8 cellular contexts compared by ENCODE assay signal in genomic region chr13:74287672-74288169, GRCh38.
DNase-seq lines count a peak whose midpoint lies in the region; ATAC-seq and TF ChIP-seq lines count a peak whose summit lies in the region.

No MANE protein-coding gene starts in this region.

- H3K27me3 ChIP-seq in DND-41 (ENCODE audit: insufficient read depth, low read length, poor library complexity) (no peaks in the 10 kb centered on the region), duodenal mucosa (ENCODE audit: control insufficient read depth in 1 of 2, insufficient read depth in 2 of 2, low read length in 2 of 2) (no peaks in the 10 kb centered on the region), mesenchymal stem cell (ENCODE audit: control insufficient read depth in 1 of 2, insufficient read depth in 1 of 2, low read length in 2 of 2) (no peaks in the 10 kb centered on the region)

- H3K27ac ChIP-seq in DND-41 (ENCODE audit: low read length) (peak overlapping the region; percentile 15; the same call in 1 of the 2 replicates), duodenal mucosa (ENCODE audit: low read depth, low read length) (no peak overlapping the region), mesenchymal stem cell (ENCODE audit: low read length, poor library complexity, severe bottlenecking) (no peak overlapping the region)

- no peaks in the 10 kb centered on the region for H4K20me1 ChIP-seq in DND-41 (ENCODE audit: insufficient read depth, low read length)

- no peaks in the 10 kb centered on the region for H3K79me2 ChIP-seq in DND-41 (ENCODE audit: insufficient read depth, low read length)

- H3K4me3 ChIP-seq in DND-41 (ENCODE audit: low read depth in 1 of 2, low read length in 2 of 2) (peak overlapping the region in 1 of 2 experiments; percentile 57; a peak in 3 of 4 replicates), duodenal mucosa (ENCODE audit: low read depth in 1 of 2, low read length in 2 of 2) (peak overlapping the region; percentile 58 to 60), mesenchymal stem cell (ENCODE audit: insufficient read depth in 1 of 2, low read depth in 1 of 2, low read length in 2 of 2) (peak overlapping the region in 1 of 2 experiments; percentile 54)

- H3K79me1 ChIP-seq in mesenchymal stem cell (replicated peaks; ENCODE audit: low read length, poor library complexity, severe bottlenecking): no peaks in the 10 kb centered on the region

- CTCF ChIA-PET in activated CD4-positive, alpha-beta memory T cell treated with anti-CD3 and anti-CD28 coated beads, Interleukin-2, amount 10 ng/mL, durations not matched to agents 7 days and 5 days (lab: Charles Lee): interaction anchor here (0.7 to 5.2 kb wide), 26 partner anchors 20 to 932 kb away, joined by 3 to 76 read pairs (median 6); partner anchors contain the start of gene KLF12

- H3K18ac ChIP-seq in mesenchymal stem cell (ENCODE audit: low read depth in 1 of 2, low read length in 2 of 2): no peak overlapping the region

- TF ChIP-seq CTCF in DND-41 (IDR thresholded peaks at IDR 0.05; ENCODE audit: borderline replicate concordance, extremely low read depth, low read length, poor library complexity, severe bottlenecking): no peak

- no peak overlapping the region for H3K23ac ChIP-seq in mesenchymal stem cell (ENCODE audit: low read length in 2 of 2)

- no peak overlapping the region for H2AK5ac ChIP-seq in mesenchymal stem cell (ENCODE audit: low read length, severe bottlenecking)

- H3K4me1 ChIP-seq in DND-41 (ENCODE audit: insufficient read depth, low read length) (peaks cover 29% of the 10 kb centered on the region), duodenal mucosa (ENCODE audit: control insufficient read depth in 1 of 2, insufficient read depth in 2 of 2, low read length in 2 of 2) (peaks cover 21 to 25% of the 10 kb centered on the region in 2 donors), mesenchymal stem cell (ENCODE audit: control insufficient read depth, insufficient read depth, low read depth, low read length) (peaks cover 3% of the 10 kb centered on the region)

- H3K36me3 Mint-ChIP-seq in activated CD4-positive, alpha-beta memory T cell treated with anti-CD3 and anti-CD28 coated beads, Interleukin-2, amount 10 ng/mL, durations not matched to agents 7 days and 5 days (ENCODE audit: low read depth): no peaks in the 10 kb centered on the region

- H2BK15ac ChIP-seq in mesenchymal stem cell (ENCODE audit: low read depth, poor library complexity, severe bottlenecking): no peak overlapping the region

- POLR2A ChIA-PET in activated CD4-positive, alpha-beta memory T cell treated with anti-CD3 and anti-CD28 coated beads, Interleukin-2, amount 10 ng/mL, durations not matched to agents 7 days and 5 days (lab: Charles Lee): interaction anchor here (0.7 to 8.9 kb wide), 14 partner anchors 14 to 522 kb away, joined by 3 to 127 read pairs (median 6); partner anchors contain the start of gene KLF12

- DNase-seq in DND-41: peak; percentile 86
- DNase-seq in NCI-H2227 (lab: John Stamatoyannopoulos, UW; ENCODE audit: unreplicated experiment): peak; percentile 84
- peak; percentile 78 for DNase-seq in activated CD4-positive, alpha-beta memory T cell treated with anti-CD3 and anti-CD28 coated beads, Interleukin-2, amount 10 ng/mL, durations not matched to agents 7 days and 5 days
- DNase-seq in mesenchymal stem cell: peak; percentile 62
- peak; percentile 47 for DNase-seq in stimulated activated CD8-positive, alpha-beta memory T cell treated with anti-CD3 and anti-CD28 coated beads, Interleukin-12 subunit alpha, Interleukin-12 subunit beta, amount 100 ng/mL, for 24 hours (ENCODE audit: extremely low read depth)
- no peak for DNase-seq in GF-D8 (lab: John Stamatoyannopoulos, UW)

- peaks cover 3% of the 10 kb centered on the region for H3K27me3 Mint-ChIP-seq in activated CD4-positive, alpha-beta memory T cell treated with anti-CD3 and anti-CD28 coated beads, Interleukin-2, amount 10 ng/mL, durations not matched to agents 7 days and 5 days

- H3K9me3 ChIP-seq in DND-41 (ENCODE audit: insufficient read depth, low read length, severe bottlenecking): no peaks in the 10 kb centered on the region
- H3K9me3 ChIP-seq in duodenal mucosa (ENCODE audit: control insufficient read depth in 1 of 2, low read length in 2 of 2): no peaks in the 10 kb centered on the region
- no peaks in the 10 kb centered on the region for H3K9me3 ChIP-seq in mesenchymal stem cell (ENCODE audit: control insufficient read depth, low read length)

- H2BK120ac ChIP-seq in mesenchymal stem cell (ENCODE audit: low read depth, low read length): no peak overlapping the region

- no peak overlapping the region for H2BK5ac ChIP-seq in mesenchymal stem cell (ENCODE audit: low read depth, low read length, poor library complexity, severe bottlenecking)

- H3K4me3 Mint-ChIP-seq in activated CD4-positive, alpha-beta memory T cell treated with anti-CD3 and anti-CD28 coated beads, Interleukin-2, amount 10 ng/mL, durations not matched to agents 7 days and 5 days: peak overlapping the region; percentile 50

- H2BK12ac ChIP-seq in mesenchymal stem cell (ENCODE audit: low read length in 2 of 2): no peak overlapping the region

- no peak overlapping the region for H4K8ac ChIP-seq in mesenchymal stem cell (ENCODE audit: low read length)

- peak overlapping the region; percentile 45 for H3K9ac ChIP-seq in DND-41 (ENCODE audit: low read depth, low read length)
- peak overlapping the region in 1 of 2 donors; percentile 44 for H3K9ac ChIP-seq in duodenal mucosa (ENCODE audit: low read depth in 1 of 2, low read length in 2 of 2)
- H3K9ac ChIP-seq in mesenchymal stem cell (ENCODE audit: low read length): peak overlapping the region; percentile 73

- no peak overlapping the region for H4K91ac ChIP-seq in mesenchymal stem cell (ENCODE audit: low read length)

- H3K14ac ChIP-seq in mesenchymal stem cell (ENCODE audit: low read length in 2 of 2): no peak overlapping the region

- H3K27ac Mint-ChIP-seq in activated CD4-positive, alpha-beta memory T cell treated with anti-CD3 and anti-CD28 coated beads, Interleukin-2, amount 10 ng/mL, durations not matched to agents 7 days and 5 days: peak overlapping the region; percentile 67

- H2AFZ ChIP-seq in DND-41 (ENCODE audit: low read depth, low read length) (no peak overlapping the region), mesenchymal stem cell (ENCODE audit: low read depth, low read length) (no peak overlapping the region)

- peak; percentile 82 for ATAC-seq in DND-41 (ENCODE audit: insufficient read depth, low read depth)
- ATAC-seq in HG02678 (IDR thresholded peaks at IDR 0.05; ENCODE audit: unreplicated experiment): peak; percentile 40

- H3K9me3 Mint-ChIP-seq in activated CD4-positive, alpha-beta memory T cell treated with anti-CD3 and anti-CD28 coated beads, Interleukin-2, amount 10 ng/mL, durations not matched to agents 7 days and 5 days: no peaks in the 10 kb centered on the region

- H3K4ac ChIP-seq in mesenchymal stem cell (ENCODE audit: low read depth in 1 of 2, low read length in 2 of 2): no peak overlapping the region

- H3K4me2 ChIP-seq in DND-41 (ENCODE audit: insufficient read depth, low read length) (peak overlapping the region; percentile 85), mesenchymal stem cell (ENCODE audit: low read length, poor library complexity, severe bottlenecking) (no peak overlapping the region)

- H3K36me3 ChIP-seq in DND-41 (ENCODE audit: insufficient read depth, low read length): no peaks in the 10 kb centered on the region
- no peaks in the 10 kb centered on the region for H3K36me3 ChIP-seq in duodenal mucosa (ENCODE audit: control insufficient read depth in 1 of 2, insufficient read depth in 2 of 2, low read length in 2 of 2)
- no peaks in the 10 kb centered on the region for H3K36me3 ChIP-seq in mesenchymal stem cell (ENCODE audit: control insufficient read depth in 1 of 2, insufficient read depth in 2 of 2, low read depth in 1 of 2, low read length in 2 of 2)

- peaks cover 44% of the 10 kb centered on the region for H3K4me1 Mint-ChIP-seq in activated CD4-positive, alpha-beta memory T cell treated with anti-CD3 and anti-CD28 coated beads, Interleukin-2, amount 10 ng/mL, durations not matched to agents 7 days and 5 days

- 40% methylated on average over 5 of the region's 5 CpGs for WGBS in mesenchymal stem cell
